ENCODE assay signal across 14 cellular contexts in genomic region chr3:197376020-197376419, GRCh38.
DNase-seq lines count a peak whose midpoint lies in the region; ATAC-seq and TF ChIP-seq lines count a peak whose summit lies in the region.
"Had no signal": no experiment of that assay in that cellular context is flagged by ENCODE, and none has a peak within 500 bp of the region (broad histone marks: within the 10 kb centered on the region; RNA-seq: fewer than 3 reads in every experiment).

No MANE protein-coding gene starts in this region.

- peak; percentile 74 for ATAC-seq in RWPE2 (ENCODE audit: low read depth)
- peak; percentile 49 for ATAC-seq in foreskin keratinocyte
- no peak for ATAC-seq in HG02884 (IDR thresholded peaks at IDR 0.05; ENCODE audit: unreplicated experiment)
- ATAC-seq in GM21737 (IDR thresholded peaks at IDR 0.05; ENCODE audit: unreplicated experiment): no peak

- DNase-seq in GM03348 (ENCODE audit: low spot score) (peak; percentile 1), RWPE2 (ENCODE audit: low spot score) (peak; percentile 97), foreskin keratinocyte (peak; percentile 96 to 99), sigmoid colon (peak; percentile 21), C1 segment of cervical spinal cord (lab: John Stamatoyannopoulos, UW) (no peak), OCI-M2 (lab: John Stamatoyannopoulos, UW; ENCODE audit: unreplicated experiment) (no peak)
- DNase-seq: ACHN; CD4-positive, alpha-beta memory T cell; NCI-H1092; NCI-H1694; SIG-M5 had no signal

- H3K27ac ChIP-seq in RWPE2 (ENCODE audit: poor library complexity, severe bottlenecking): peak overlapping the region; percentile 87
- peak overlapping the region; percentile 76 for H3K27ac ChIP-seq in foreskin keratinocyte
- no peak overlapping the region for H3K27ac ChIP-seq in sigmoid colon

- intact Hi-C loops in sigmoid colon (cut with DNase I): loop anchor here (5.0 kb wide), 2 partner anchors 79 to 81 kb away; partner anchors contain the start of gene DLG1

- no peak for TF ChIP-seq CTCF in RWPE2 (IDR thresholded peaks at IDR 0.05; ENCODE audit: poor library complexity, severe bottlenecking)
- TF ChIP-seq CTCF in foreskin keratinocyte (conservative IDR thresholded peaks at IDR 0.05): no peak
- TF ChIP-seq CTCF in sigmoid colon (IDR thresholded peaks at IDR 0.05): no peak

- peaks cover 51% of the 10 kb centered on the region for H3K4me1 ChIP-seq in RWPE2 (ENCODE audit: insufficient read depth, poor library complexity, severe bottlenecking)
- peaks cover 38% of the 10 kb centered on the region for H3K4me1 ChIP-seq in foreskin keratinocyte
- peaks cover 0 to 16% (median 14%) of the 10 kb centered on the region in 4 donors for H3K4me1 ChIP-seq in sigmoid colon
- H3K4me1 ChIP-seq: HAP-1 had no signal

- WGBS in sigmoid colon, 2 donors: 93 to 98% methylated on average over 4 of the region's 4 CpGs

- H3K4me3 ChIP-seq in RWPE2 (ENCODE audit: severe bottlenecking) (no peak overlapping the region), sigmoid colon (no peak overlapping the region)
- H3K4me3 ChIP-seq: HAP-1 had no signal

- no peak for TF ChIP-seq EP300 in sigmoid colon (IDR thresholded peaks at IDR 0.05)

- H3K9me3 ChIP-seq in RWPE2 (ENCODE audit: severe bottlenecking) (no peaks in the 10 kb centered on the region), sigmoid colon (no peaks in the 10 kb centered on the region)
- H3K9me3 ChIP-seq: HAP-1 had no signal

- no peak for TF ChIP-seq POLR2A in sigmoid colon (IDR thresholded peaks at IDR 0.05)

- H3K27me3 ChIP-seq in RWPE2 (ENCODE audit: insufficient read depth, poor library complexity, severe bottlenecking) (no peaks in the 10 kb centered on the region), foreskin keratinocyte (no peaks in the 10 kb centered on the region), sigmoid colon (no peaks in the 10 kb centered on the region)

- no peaks in the 10 kb centered on the region for H3K36me3 ChIP-seq in RWPE2 (ENCODE audit: low read depth)
- no peaks in the 10 kb centered on the region for H3K36me3 ChIP-seq in sigmoid colon
- H3K36me3 ChIP-seq: HAP-1 had no signal

Comparison
In these comparisons a context has a peak if more than half of its experiments do, and no peak if none do; other contexts are left out.
1. DNase-seq: peak in GM03348 (single experiment), RWPE2 (single experiment), foreskin keratinocyte (2 of 2) and sigmoid colon (single experiment); none in C1 segment of cervical spinal cord (0 of 14) and OCI-M2 (single experiment).
2. ATAC-seq: peak in RWPE2 (single experiment) and foreskin keratinocyte (single experiment); none in HG02884 (single experiment) and GM21737 (single experiment).
3. H3K27ac ChIP-seq: peak in RWPE2 (single experiment) and foreskin keratinocyte (single experiment); none in sigmoid colon (0 of 4).